1 cellular context compared by ENCODE assay signal in the genomic region with DNA sequence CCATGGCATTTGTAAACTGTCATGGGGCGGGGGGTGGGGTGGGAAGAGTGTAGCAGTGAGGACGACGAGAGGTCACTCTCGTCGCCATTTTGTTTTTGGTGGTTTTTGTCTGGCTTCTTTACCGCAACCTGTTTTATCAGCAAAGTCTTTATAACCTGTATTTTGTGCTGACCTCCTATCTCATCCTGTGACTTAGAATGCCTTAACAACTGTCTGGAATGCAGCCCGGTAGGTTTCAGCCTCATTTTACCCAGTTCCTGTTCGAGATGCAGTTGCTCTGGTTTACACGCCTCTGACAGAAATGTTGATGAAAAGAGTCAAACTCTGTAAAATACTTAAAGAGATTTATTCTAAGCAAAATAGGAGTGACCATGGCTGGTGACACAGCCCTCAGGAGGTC.
TF ChIP-seq lines count a peak whose summit lies in the region.

No MANE protein-coding gene starts in this region.

TF ChIP-seq in H1, 55 proteins besides CTCF, POLR2A, EP300 and RAD21 (continued from another document):
- TF ChIP-seq CBX8 (IDR thresholded peaks at IDR 0.05; ENCODE audit: borderline replicate concordance, low read depth, low read length), result no peak
- no peak for TF ChIP-seq SIX5 (IDR thresholded peaks at IDR 0.05; ENCODE audit: low read depth, low read length)
- TF ChIP-seq SUZ12 (IDR thresholded peaks at IDR 0.05; ENCODE audit: low read length), result no peak
- no peak for TF ChIP-seq GTF2F1 (IDR thresholded peaks at IDR 0.05; ENCODE audit: borderline replicate concordance, low read depth, low read length)
- TF ChIP-seq CTBP2 (IDR thresholded peaks at IDR 0.05; ENCODE audit: borderline replicate concordance, insufficient read depth, insufficient read length, low read length), result no peak
- no peak for TF ChIP-seq TCF12 (IDR thresholded peaks at IDR 0.05; ENCODE audit: low read depth, low read length)
